Comparison of ENCODE assay signal across 21 cellular contexts in the genomic region with DNA sequence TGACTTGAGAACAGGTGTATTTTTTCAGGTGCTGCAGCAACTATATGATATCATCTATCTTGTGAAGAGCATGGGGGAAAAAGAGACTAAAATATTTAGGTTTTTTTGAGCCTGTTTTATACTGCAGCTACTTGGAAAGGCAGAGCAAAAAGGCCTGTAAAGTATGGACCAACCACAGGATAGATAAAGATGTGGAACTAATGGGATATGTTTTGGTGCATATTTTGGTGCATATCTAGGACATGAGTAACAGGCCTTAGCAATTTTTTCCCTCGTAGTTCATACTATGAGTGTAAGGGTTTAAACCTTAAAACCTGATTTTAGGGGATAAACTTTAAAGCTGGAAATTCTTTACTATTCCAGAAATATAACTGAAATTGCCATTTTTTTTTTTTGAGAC. TPM values are rescaled to one million over a fixed set of nuclear protein-coding genes. Genes with fewer than 3 reads are reported as not detected.
DNase-seq lines count a peak whose midpoint lies in the region; ATAC-seq and TF ChIP-seq lines count a peak whose summit lies in the region.
"Had no signal": no experiment of that assay in that cellular context is flagged by ENCODE, and none has a peak within 500 bp of the region (broad histone marks: within the 10 kb centered on the region; RNA-seq: fewer than 3 reads in every experiment).

No MANE protein-coding gene starts in this region.

- H2AFZ ChIP-seq in SK-N-SH (ENCODE audit: low read depth) (no peak overlapping the region), fibroblast of lung (ENCODE audit: low read length) (no peak overlapping the region)

- no peak overlapping the region for H3K4me3 Mint-ChIP-seq in activated T-cell treated with anti-CD3 and anti-CD28 coated beads, Interleukin-2, amount 50 U/mL, for 24 hours
- H3K4me3 Mint-ChIP-seq in Calu3 (ENCODE audit: low read depth, unreplicated experiment), result no peak overlapping the region
- H3K4me3 Mint-ChIP-seq in activated naive CD4-positive, alpha-beta T cell treated with anti-CD3 and anti-CD28 coated beads, Interleukin-2, amount 10 ng/mL, durations not matched to agents 7 days and 5 days, result no peak overlapping the region
- H3K4me3 Mint-ChIP-seq: activated CD4-positive, alpha-beta memory T cell treated with anti-CD3 and anti-CD28 coated beads for 36 hours; activated naive CD8-positive, alpha-beta T cell treated with anti-CD3 and anti-CD28 coated beads for 36 hours; activated T-cell treated with anti-CD3 and anti-CD28 coated beads, Interleukin-2, amount 50 U/mL, for 72 hours; CD14-positive monocyte; nephron; T-helper 1 cell treated with Interleukin-12 subunit alpha and Interleukin-12 subunit beta and Interleukin-4 antibody, amounts not matched to agents 30 μg/mL and 1 μg/mL, for 36 hours had no signal

- H3K79me2 ChIP-seq in SK-N-SH (ENCODE audit: insufficient read depth) (no peaks in the 10 kb centered on the region), fibroblast of lung (ENCODE audit: control insufficient read depth, insufficient read depth, low read length) (no peaks in the 10 kb centered on the region)

- H3K4me3 ChIP-seq in SK-N-SH (ENCODE audit: low read depth in 2 of 2, low read length in 1 of 2) (no peak overlapping the region), fibroblast of lung (replicated peaks in 1 of 4; ENCODE audit: control extremely low read depth in 1 of 4, insufficient read depth in 1 of 4, low read depth in 3 of 4, low read length in 4 of 4) (no peak overlapping the region), skeletal muscle satellite cell (ENCODE audit: low read length) (no peak overlapping the region)
- H3K4me3 ChIP-seq: prostate gland, spleen had no signal

- no peaks in the 10 kb centered on the region for H3K9me3 ChIP-seq in SK-N-SH
- H3K9me3 ChIP-seq in fibroblast of lung (ENCODE audit: control insufficient read depth, insufficient read depth, low read depth, low read length), result no peaks in the 10 kb centered on the region
- H3K9me3 ChIP-seq in skeletal muscle satellite cell (replicated peaks; ENCODE audit: low read length), result no peaks in the 10 kb centered on the region
- H3K9me3 ChIP-seq: prostate gland, spleen had no signal

- TF ChIP-seq EP300 in SK-N-SH (IDR thresholded peaks at IDR 0.05; ENCODE audit: borderline replicate concordance in 1 of 2, low read depth in 1 of 2, low read length in 1 of 2), result no peak

- H3K4me2 ChIP-seq in SK-N-SH, result no peak overlapping the region
- H3K4me2 ChIP-seq in fibroblast of lung (ENCODE audit: extremely low read depth, insufficient read depth, low read length), result no peak overlapping the region
- H3K4me2 ChIP-seq in skeletal muscle satellite cell (ENCODE audit: low read length), result peak overlapping the region; percentile 41

- H3K4me1 ChIP-seq in SK-N-SH (ENCODE audit: control insufficient read depth in 1 of 2, insufficient read depth in 2 of 2, low read depth in 1 of 2, low read length in 1 of 2), result no peaks in the 10 kb centered on the region
- no peaks in the 10 kb centered on the region for H3K4me1 ChIP-seq in fibroblast of lung (ENCODE audit: control insufficient read depth, extremely low read depth, insufficient read depth, low read length)
- peaks cover 25% of the 10 kb centered on the region for H3K4me1 ChIP-seq in skeletal muscle satellite cell (ENCODE audit: control insufficient read depth, insufficient read depth, low read length)
- H3K4me1 ChIP-seq: prostate gland, spleen had no signal

- peaks cover 15% of the 10 kb centered on the region; the same call in 1 of the 2 replicates for H3K27me3 ChIP-seq in SK-N-SH (ENCODE audit: insufficient read depth)
- peaks cover 3% of the 10 kb centered on the region for H3K27me3 ChIP-seq in fibroblast of lung (ENCODE audit: control insufficient read depth, insufficient read depth, low read length)
- no peaks in the 10 kb centered on the region for H3K27me3 ChIP-seq in skeletal muscle satellite cell (ENCODE audit: control insufficient read depth, insufficient read depth, low read length)

- H3K9ac ChIP-seq in SK-N-SH (no peak overlapping the region), fibroblast of lung (ENCODE audit: insufficient read depth, low read length) (no peak overlapping the region), skeletal muscle satellite cell (ENCODE audit: low read depth, low read length) (no peak overlapping the region)

- no peaks in the 10 kb centered on the region for H3K36me3 ChIP-seq in SK-N-SH (replicated peaks in 1 of 2; ENCODE audit: control insufficient read depth in 1 of 2, insufficient read depth in 2 of 2, low read length in 1 of 2)
- no peaks in the 10 kb centered on the region for H3K36me3 ChIP-seq in fibroblast of lung (ENCODE audit: control insufficient read depth, insufficient read depth, low read length)
- H3K36me3 ChIP-seq in skeletal muscle satellite cell (ENCODE audit: insufficient read depth, low read length), result no peaks in the 10 kb centered on the region
- H3K36me3 ChIP-seq: prostate gland, spleen had no signal

- TF ChIP-seq CTCF in SK-N-SH (IDR thresholded peaks at IDR 0.05), result no peak
- TF ChIP-seq CTCF in fibroblast of lung (conservative IDR thresholded peaks at IDR 0.05 in 1 of 2, IDR thresholded peaks at IDR 0.05 in 1 of 2; ENCODE audit: low read depth in 1 of 2, low read length in 2 of 2), result no peak
- TF ChIP-seq CTCF in Calu3 (IDR thresholded peaks at IDR 0.05; ENCODE audit: unreplicated experiment), result no peak

- POLR2A ChIA-PET in SK-N-SH (lab: Yijun Ruan, JAX), result no interaction called here

- H3K27ac ChIP-seq in SK-N-SH (ENCODE audit: low read depth in 2 of 2, low read length in 1 of 2) (no peak overlapping the region), fibroblast of lung (ENCODE audit: insufficient read depth, low read length) (no peak overlapping the region)
- H3K27ac ChIP-seq: prostate gland, spleen, VCaP had no signal

- no peaks in the 10 kb centered on the region for H4K20me1 ChIP-seq in SK-N-SH (ENCODE audit: insufficient read depth)
- no peaks in the 10 kb centered on the region for H4K20me1 ChIP-seq in fibroblast of lung (ENCODE audit: control insufficient read depth, extremely low read depth, insufficient read depth, low read length)

- ATAC-seq in HG03196 (IDR thresholded peaks at IDR 0.05; ENCODE audit: unreplicated experiment), result no peak
- ATAC-seq: activated T-cell treated with anti-CD3 and anti-CD28 coated beads, Interleukin-2, amount 50 U/mL, for 72 hours had no signal

- H3K9me2 ChIP-seq in SK-N-SH, result no peaks in the 10 kb centered on the region

- 4% methylated on average over 1 of the region's 1 CpG for WGBS in SK-N-SH (ENCODE audit: low lambda C conversion rate)

- peaks cover 5% of the 10 kb centered on the region for H3K27me3 Mint-ChIP-seq in activated T-cell treated with anti-CD3 and anti-CD28 coated beads, Interleukin-2, amount 50 U/mL, for 24 hours
- peaks cover 51% of the 10 kb centered on the region for H3K27me3 Mint-ChIP-seq in Calu3 (ENCODE audit: unreplicated experiment)
- H3K27me3 Mint-ChIP-seq in activated naive CD4-positive, alpha-beta T cell treated with anti-CD3 and anti-CD28 coated beads, Interleukin-2, amount 10 ng/mL, durations not matched to agents 7 days and 5 days, result peaks cover 40% of the 10 kb centered on the region

- DNase-seq in ELR (ENCODE audit: low read depth) (peak; percentile 75), SK-N-SH (no peak), fibroblast of lung (ENCODE audit: low read depth in 2 of 2) (peak; percentile 16 to 84), Calu3 (no peak)
- no peak for DNase-seq in activated T-cell treated with anti-CD3 and anti-CD28 coated beads, Interleukin-2, amount 50 U/mL, for 24 hours
- DNase-seq in activated naive CD4-positive, alpha-beta T cell treated with anti-CD3 and anti-CD28 coated beads, Interleukin-2, amount 10 ng/mL, durations not matched to agents 7 days and 5 days, result no peak
- DNase-seq: activated CD4-positive, alpha-beta memory T cell treated with anti-CD3 and anti-CD28 coated beads for 36 hours; activated naive CD8-positive, alpha-beta T cell treated with anti-CD3 and anti-CD28 coated beads for 36 hours; activated T-cell treated with anti-CD3 and anti-CD28 coated beads, Interleukin-2, amount 50 U/mL, for 72 hours; DMS153; mammary epithelial cell; NCI-H187; NCI-H446 treated with DMSO at 0.1 percent for 48 hours; spleen had no signal

- no peaks in the 10 kb centered on the region for H3K36me3 Mint-ChIP-seq in activated T-cell treated with anti-CD3 and anti-CD28 coated beads, Interleukin-2, amount 50 U/mL, for 24 hours (ENCODE audit: low read depth)
- H3K36me3 Mint-ChIP-seq in Calu3 (ENCODE audit: insufficient read depth, unreplicated experiment), result no peaks in the 10 kb centered on the region
- no peaks in the 10 kb centered on the region for H3K36me3 Mint-ChIP-seq in activated naive CD4-positive, alpha-beta T cell treated with anti-CD3 and anti-CD28 coated beads, Interleukin-2, amount 10 ng/mL, durations not matched to agents 7 days and 5 days
- H3K36me3 Mint-ChIP-seq: activated CD4-positive, alpha-beta memory T cell treated with anti-CD3 and anti-CD28 coated beads for 36 hours; activated naive CD8-positive, alpha-beta T cell treated with anti-CD3 and anti-CD28 coated beads for 36 hours; CD14-positive monocyte had no signal

- CTCF ChIA-PET in SK-N-SH (lab: Yijun Ruan, JAX) (no interaction called here), Calu3 (lab: Charles Lee) (no interaction called here)
- CTCF ChIA-PET in activated naive CD4-positive, alpha-beta T cell treated with anti-CD3 and anti-CD28 coated beads, Interleukin-2, amount 10 ng/mL, durations not matched to agents 7 days and 5 days (lab: Charles Lee), result interaction anchor here (0.6 kb wide), 1 partner anchor 27 kb away, joined by 5 read pairs; no protein-coding TSS in a partner anchor

- no peak for TF ChIP-seq RAD21 in SK-N-SH (IDR thresholded peaks at IDR 0.05; ENCODE audit: low read length)

- no TSS peak for BruUV-seq in Calu3 (replicated peaks; lab: Mats Ljungman, UMichigan)

- intact Hi-C loops in Calu3 (cut with micrococcal nuclease; ENCODE audit: unreplicated experiment), result no loop called here

- no peak overlapping the region for H3K27ac Mint-ChIP-seq in activated T-cell treated with anti-CD3 and anti-CD28 coated beads, Interleukin-2, amount 50 U/mL, for 24 hours
- no peak overlapping the region for H3K27ac Mint-ChIP-seq in Calu3 (ENCODE audit: unreplicated experiment)
- H3K27ac Mint-ChIP-seq in activated naive CD4-positive, alpha-beta T cell treated with anti-CD3 and anti-CD28 coated beads, Interleukin-2, amount 10 ng/mL, durations not matched to agents 7 days and 5 days, result no peak overlapping the region
- H3K27ac Mint-ChIP-seq: activated CD4-positive, alpha-beta memory T cell treated with anti-CD3 and anti-CD28 coated beads for 36 hours; activated naive CD8-positive, alpha-beta T cell treated with anti-CD3 and anti-CD28 coated beads for 36 hours; activated T-cell treated with anti-CD3 and anti-CD28 coated beads, Interleukin-2, amount 50 U/mL, for 72 hours; CD14-positive monocyte; nephron; T-helper 1 cell treated with Interleukin-12 subunit alpha and Interleukin-12 subunit beta and Interleukin-4 antibody, amounts not matched to agents 30 μg/mL and 1 μg/mL, for 36 hours had no signal

- no peaks in the 10 kb centered on the region for H3K9me3 Mint-ChIP-seq in activated T-cell treated with anti-CD3 and anti-CD28 coated beads, Interleukin-2, amount 50 U/mL, for 24 hours
- H3K9me3 Mint-ChIP-seq in Calu3 (ENCODE audit: low read depth, unreplicated experiment), result no peaks in the 10 kb centered on the region
- no peaks in the 10 kb centered on the region for H3K9me3 Mint-ChIP-seq in activated naive CD4-positive, alpha-beta T cell treated with anti-CD3 and anti-CD28 coated beads, Interleukin-2, amount 10 ng/mL, durations not matched to agents 7 days and 5 days
- H3K9me3 Mint-ChIP-seq: activated CD4-positive, alpha-beta memory T cell treated with anti-CD3 and anti-CD28 coated beads for 36 hours; activated naive CD8-positive, alpha-beta T cell treated with anti-CD3 and anti-CD28 coated beads for 36 hours; activated T-cell treated with anti-CD3 and anti-CD28 coated beads, Interleukin-2, amount 50 U/mL, for 72 hours; CD14-positive monocyte; nephron; T-helper 1 cell treated with Interleukin-12 subunit alpha and Interleukin-12 subunit beta and Interleukin-4 antibody, amounts not matched to agents 30 μg/mL and 1 μg/mL, for 36 hours had no signal

- H3F3A ChIP-seq in SK-N-SH (replicated peaks; ENCODE audit: insufficient read depth), result no peaks in the 10 kb centered on the region

- no peaks in the 10 kb centered on the region for H3K4me1 Mint-ChIP-seq in activated T-cell treated with anti-CD3 and anti-CD28 coated beads, Interleukin-2, amount 50 U/mL, for 24 hours (ENCODE audit: low read depth)
- no peaks in the 10 kb centered on the region for H3K4me1 Mint-ChIP-seq in Calu3 (ENCODE audit: low read depth, unreplicated experiment)
- no peaks in the 10 kb centered on the region for H3K4me1 Mint-ChIP-seq in activated naive CD4-positive, alpha-beta T cell treated with anti-CD3 and anti-CD28 coated beads, Interleukin-2, amount 10 ng/mL, durations not matched to agents 7 days and 5 days
- H3K4me1 Mint-ChIP-seq: activated naive CD8-positive, alpha-beta T cell treated with anti-CD3 and anti-CD28 coated beads for 36 hours had no signal

RNA-seq across cellular contexts. Expression of a gene that starts 6.0 kb away (rescaled TPM):
- polyA plus RNA-seq in SK-N-SH (2012; rRNA removed) (36.0 and 37.3 TPM in 2 replicates), fibroblast of lung (not detected in 2 replicates)
- polyA plus RNA-seq in SK-N-SH (2012; cell fraction: cytosol; rRNA removed), result 36.6 and 36.7 TPM in 2 replicates
- 15.9 and 22.9 TPM in 2 replicates for polyA plus RNA-seq in SK-N-SH (2012; cell fraction: nucleus; rRNA removed)
- total RNA-seq in fibroblast of lung (not detected in 2 replicates), Calu3 (2022) (85.7 and 94.5 TPM in 2 replicates)
- polyA plus RNA-seq in fibroblast of lung (2012), result not detected in 2 replicates
- not detected in 2 replicates for polyA minus RNA-seq in fibroblast of lung (ENCODE audit: low replicate concordance)
- total RNA-seq in skeletal muscle satellite cell (2012; rRNA removed), result not detected in 2 replicates
- total RNA-seq: mammary epithelial cell had no signal
- polyA plus RNA-seq: mammary epithelial cell had no signal

RNA-seq across cellular contexts. Expression of a gene that starts 18.1 kb away (rescaled TPM):
- polyA plus RNA-seq in SK-N-SH (2012; rRNA removed), result 0.03 TPM in 2 replicates
- polyA plus RNA-seq in SK-N-SH (2012; cell fraction: cytosol; rRNA removed), result under 0.01 and 0.03 TPM in 2 replicates
- polyA plus RNA-seq in SK-N-SH (2012; cell fraction: nucleus; rRNA removed), result 0.05 and 0.07 TPM in 2 replicates
- total RNA-seq in fibroblast of lung, result under 0.01 TPM in 2 replicates
- polyA plus RNA-seq in fibroblast of lung, result 0.01 and 0.02 TPM in 2 replicates
- not detected in 2 replicates for polyA plus RNA-seq in fibroblast of lung (2012)
- not detected in 2 replicates for polyA minus RNA-seq in fibroblast of lung (ENCODE audit: low replicate concordance)
- under 0.01 and 0.22 TPM in 2 replicates for total RNA-seq in skeletal muscle satellite cell (2012; rRNA removed)
- total RNA-seq in Calu3 (2022), result not detected in 2 replicates
- total RNA-seq: mammary epithelial cell had no signal

Comparison
In these comparisons a context has a peak if more than half of its experiments do, and no peak if none do; other contexts are left out.
1. DNase-seq: peak in ELR (single experiment) and fibroblast of lung (2 of 2); none in SK-N-SH (single experiment), activated T-cell treated with anti-CD3 and anti-CD28 coated beads, Interleukin-2, amount 50 U/mL, for 24 hours (single experiment), Calu3 (single experiment) and activated naive CD4-positive, alpha-beta T cell treated with anti-CD3 and anti-CD28 coated beads, Interleukin-2, amount 10 ng/mL, durations not matched to agents 7 days and 5 days (single experiment).
2. RNA of a gene that starts 6.0 kb away (total RNA-seq): 85.7 to 94.5 TPM in Calu3; not detected in fibroblast of lung; every median in the first group is over 10 times any median in the second.